ENCODE assay signal across 30 cellular contexts in the genomic region with DNA sequence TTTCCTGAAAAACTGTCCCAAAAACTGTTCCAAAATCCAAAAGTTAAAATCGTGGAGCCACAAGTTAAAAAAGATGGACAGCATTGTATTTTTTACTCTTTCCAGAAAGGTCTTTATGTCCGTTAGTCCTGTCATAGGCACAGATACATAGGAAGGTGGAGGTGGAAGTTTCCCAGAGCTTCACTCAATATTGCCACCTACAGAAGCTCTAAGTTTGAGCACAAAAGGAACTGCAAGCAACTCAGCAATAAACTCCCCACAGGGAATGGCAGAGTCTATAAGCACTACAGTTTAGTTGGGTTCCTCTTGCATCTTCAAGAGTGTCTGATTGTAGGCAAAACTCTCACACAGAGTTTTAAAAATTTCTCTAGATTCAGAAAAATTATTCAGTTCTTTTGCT. TPM values are rescaled to one million over a fixed set of nuclear protein-coding genes. Genes with fewer than 3 reads are reported as not detected.
"Had no signal": no experiment of that assay in that cellular context is flagged by ENCODE, and none has a peak within 500 bp of the region (broad histone marks: within the 10 kb centered on the region; RNA-seq: fewer than 3 reads in every experiment).

No MANE protein-coding gene starts in this region.

- H3K27me3 ChIP-seq: breast epithelium, SJSA1 had no signal

- H3K4me3 Mint-ChIP-seq: activated B cell treated with CpG ODN at 0.5 μM for 24 hours; activated CD4-positive, alpha-beta T cell treated with anti-CD3 and anti-CD28 coated beads, Interleukin-2, amount 10 ng/mL, durations not matched to agents 24 days and 14 days; activated CD8-positive, alpha-beta memory T cell treated with anti-CD3 and anti-CD28 coated beads, Interleukin-2, amount 10 ng/mL, durations not matched to agents 7 days and 5 days; activated naive CD4-positive, alpha-beta T cell treated with anti-CD3 and anti-CD28 coated beads, Interleukin-2, amount 50 U/mL, for 24 hours; activated T-cell treated with anti-CD3 and anti-CD28 coated beads, Interleukin-2, amount 50 U/mL, for 24 hours; activated T-helper 1 cell treated with anti-CD3 and anti-CD28 coated beads, Interleukin-12 subunit alpha, Interleukin-12 subunit beta, Interleukin-2, Interleukin-4 antibody, amounts not matched to agents 30 ng/mL and 10 ng/mL and 1 ng/mL, durations not matched to agents 14 hours and 24 hours and 36 hours; T-helper 1 cell treated with Interleukin-12 subunit alpha and Interleukin-12 subunit beta and Interleukin-4 antibody, amounts not matched to agents 30 μg/mL and 1 μg/mL, for 36 hours had no signal

- H3K9ac ChIP-seq: KMS-11 had no signal

- H3K4me1 Mint-ChIP-seq: activated B cell treated with CpG ODN at 0.5 μM for 24 hours; activated CD4-positive, alpha-beta T cell treated with anti-CD3 and anti-CD28 coated beads, Interleukin-2, amount 10 ng/mL, durations not matched to agents 24 days and 14 days; activated CD8-positive, alpha-beta memory T cell treated with anti-CD3 and anti-CD28 coated beads, Interleukin-2, amount 10 ng/mL, durations not matched to agents 7 days and 5 days; activated naive CD4-positive, alpha-beta T cell treated with anti-CD3 and anti-CD28 coated beads, Interleukin-2, amount 50 U/mL, for 24 hours had no signal

- H3K9me3 ChIP-seq: SJSA1 had no signal

- DNase-seq: activated B cell treated with CpG ODN at 0.5 μM for 24 hours; activated CD4-positive, alpha-beta T cell treated with anti-CD3 and anti-CD28 coated beads for 1 hour; activated CD4-positive, alpha-beta T cell treated with anti-CD3 and anti-CD28 coated beads, Interleukin-2, amount 10 ng/mL, durations not matched to agents 24 days and 14 days; activated CD4-positive, alpha-beta T cell treated with anti-CD3 and anti-CD28 coated beads, Interleukin-2, amount 50 U/mL, for 48 hours; activated CD8-positive, alpha-beta memory T cell treated with anti-CD3 and anti-CD28 coated beads, Interleukin-2, amount 10 ng/mL, durations not matched to agents 7 days and 5 days; activated effector memory CD4-positive, alpha-beta T cell treated with Interleukin-2 at 50 U/mL for 16 hours; activated naive CD4-positive, alpha-beta T cell; activated T-cell treated with anti-CD3 and anti-CD28 coated beads, Interleukin-2, amount 50 U/mL, for 24 hours; aorta; caudate nucleus; MV-4-11; NCI-H1092 treated with DMSO at 0.1 percent for 48 hours; NCI-H1417 treated with DMSO at 0.1 percent for 48 hours; NCI-H1694; NCI-H2029; NCI-H2107; NCI-H345; NCI-H510A; NCI-H526 treated with DMSO at 0.1 percent for 48 hours; RPMI8226 had no signal

- ATAC-seq: activated CD8-positive, alpha-beta memory T cell treated with anti-CD3 and anti-CD28 coated beads, Interleukin-2, amount 10 ng/mL, durations not matched to agents 7 days and 5 days; Panc1; Right ventricle myocardium inferior; SK-N-SH treated with all-trans-retinoic acid at 6 μM for 48 hours had no signal

- H3K9me3 Mint-ChIP-seq: activated B cell treated with CpG ODN at 0.5 μM for 24 hours; activated CD4-positive, alpha-beta T cell treated with anti-CD3 and anti-CD28 coated beads, Interleukin-2, amount 10 ng/mL, durations not matched to agents 24 days and 14 days; activated naive CD4-positive, alpha-beta T cell treated with anti-CD3 and anti-CD28 coated beads, Interleukin-2, amount 50 U/mL, for 24 hours; activated T-helper 1 cell treated with anti-CD3 and anti-CD28 coated beads, Interleukin-12 subunit alpha, Interleukin-12 subunit beta, Interleukin-2, Interleukin-4 antibody, amounts not matched to agents 30 ng/mL and 10 ng/mL and 1 ng/mL, durations not matched to agents 14 hours and 24 hours and 36 hours; T-helper 1 cell treated with Interleukin-12 subunit alpha and Interleukin-12 subunit beta and Interleukin-4 antibody, amounts not matched to agents 30 μg/mL and 1 μg/mL, for 36 hours had no signal

- H3K27ac ChIP-seq: breast epithelium, KMS-11, SJSA1 had no signal

- H3K4me2 ChIP-seq: KMS-11 had no signal

- H3K27me3 Mint-ChIP-seq: activated B cell treated with CpG ODN at 0.5 μM for 24 hours; activated CD4-positive, alpha-beta T cell treated with anti-CD3 and anti-CD28 coated beads, Interleukin-2, amount 10 ng/mL, durations not matched to agents 24 days and 14 days; activated CD8-positive, alpha-beta memory T cell treated with anti-CD3 and anti-CD28 coated beads, Interleukin-2, amount 10 ng/mL, durations not matched to agents 7 days and 5 days; activated T-cell treated with anti-CD3 and anti-CD28 coated beads, Interleukin-2, amount 50 U/mL, for 24 hours had no signal

- H3K4me3 ChIP-seq: breast epithelium, SJSA1 had no signal

- H3K36me3 ChIP-seq: breast epithelium, SJSA1 had no signal

- H3K4me1 ChIP-seq: breast epithelium, SJSA1 had no signal

- H3K27ac Mint-ChIP-seq: activated B cell treated with CpG ODN at 0.5 μM for 24 hours; activated CD4-positive, alpha-beta T cell treated with anti-CD3 and anti-CD28 coated beads, Interleukin-2, amount 10 ng/mL, durations not matched to agents 24 days and 14 days; activated CD8-positive, alpha-beta memory T cell treated with anti-CD3 and anti-CD28 coated beads, Interleukin-2, amount 10 ng/mL, durations not matched to agents 7 days and 5 days; activated naive CD4-positive, alpha-beta T cell treated with anti-CD3 and anti-CD28 coated beads, Interleukin-2, amount 50 U/mL, for 24 hours; activated T-cell treated with anti-CD3 and anti-CD28 coated beads, Interleukin-2, amount 50 U/mL, for 24 hours; activated T-helper 1 cell treated with anti-CD3 and anti-CD28 coated beads, Interleukin-12 subunit alpha, Interleukin-12 subunit beta, Interleukin-2, Interleukin-4 antibody, amounts not matched to agents 30 ng/mL and 10 ng/mL and 1 ng/mL, durations not matched to agents 14 hours and 24 hours and 36 hours; T-helper 1 cell treated with Interleukin-12 subunit alpha and Interleukin-12 subunit beta and Interleukin-4 antibody, amounts not matched to agents 30 μg/mL and 1 μg/mL, for 36 hours had no signal

- H3K36me3 Mint-ChIP-seq: activated CD8-positive, alpha-beta memory T cell treated with anti-CD3 and anti-CD28 coated beads, Interleukin-2, amount 10 ng/mL, durations not matched to agents 7 days and 5 days; activated naive CD4-positive, alpha-beta T cell treated with anti-CD3 and anti-CD28 coated beads, Interleukin-2, amount 50 U/mL, for 24 hours had no signal

RNA-seq across cellular contexts. Expression of a gene that starts 22.0 kb away (rescaled TPM):
- total RNA-seq: activated B cell treated with CpG ODN at 0.5 μM for 24 hours; activated CD4-positive, alpha-beta T cell treated with anti-CD3 and anti-CD28 coated beads, Interleukin-2, amount 10 ng/mL, durations not matched to agents 24 days and 14 days; activated CD8-positive, alpha-beta memory T cell treated with anti-CD3 and anti-CD28 coated beads, Interleukin-2, amount 10 ng/mL, durations not matched to agents 7 days and 5 days; activated T-helper 1 cell treated with anti-CD3 and anti-CD28 coated beads, Interleukin-12 subunit alpha, Interleukin-12 subunit beta, Interleukin-2, Interleukin-4 antibody, amounts not matched to agents 30 ng/mL and 10 ng/mL and 1 ng/mL, durations not matched to agents 14 hours and 24 hours and 36 hours; aorta; breast epithelium; MCF 10A; Right ventricle myocardium inferior had no signal
- polyA plus RNA-seq: aorta had no signal
